Comparison of ENCODE assay signal across 30 cellular contexts in genomic region chr17:18110636-18111145, GRCh38.
"Had no signal": no experiment of that assay in that cellular context is flagged by ENCODE, and none has a peak within 500 bp of the region (broad histone marks: within the 10 kb centered on the region; RNA-seq: fewer than 3 reads in every experiment).

No MANE protein-coding gene starts in this region.

- DNase-seq: activated CD4-positive, alpha-beta memory T cell treated with anti-CD3 and anti-CD28 coated beads, Interleukin-2, amount 10 ng/mL, durations not matched to agents 7 days and 5 days; activated CD4-positive, alpha-beta T cell treated with anti-CD3 and anti-CD28 coated beads, Interleukin-2, amount 10 ng/mL, durations not matched to agents 24 days and 14 days; activated CD4-positive, CD25-positive, alpha-beta regulatory T cell treated with anti-CD3 and anti-CD28 coated beads, Interleukin-2, amount 50 U/mL, for 72 hours; activated CD8-positive, alpha-beta memory T cell treated with anti-CD3 and anti-CD28 coated beads, Interleukin-2, amount 50 U/mL, for 48 hours; activated T-cell treated with anti-CD3 and anti-CD28 coated beads, Interleukin-2, amount 50 U/mL, for 4 hours; central memory CD4-positive, alpha-beta T cell; foreskin fibroblast; heart left ventricle; hypothalamus; immature natural killer cell; left lung; mesendoderm; ovary; retina; stimulated activated CD4-positive, alpha-beta T cell treated with anti-CD3 and anti-CD28 coated beads, Interleukin-1b, Interleukin-23, amount 100 ng/mL, for 48 hours; stimulated activated CD4-positive, alpha-beta T cell treated with anti-CD3 and anti-CD28 coated beads, Interleukin-4, amount 100 ng/mL, for 4 hours; stimulated activated CD8-positive, alpha-beta memory T cell treated with anti-CD3 and anti-CD28 coated beads, Interleukin-4, amount 100 ng/mL, for 48 hours; stimulated activated naive CD4-positive, alpha-beta T cell; T-helper 17 cell; T1000 had no signal

- H3K27me3 ChIP-seq: breast epithelium, heart left ventricle, left lung, neutrophil, ovary, suprapubic skin, tibial nerve had no signal

- H3K9me3 ChIP-seq: breast epithelium, heart left ventricle, left lung, neutrophil, ovary, prostate gland, suprapubic skin, tibial nerve had no signal

- H3K36me3 ChIP-seq: breast epithelium, ovary, prostate gland had no signal

- H3K27ac ChIP-seq: breast epithelium, heart left ventricle, left lung, neutrophil, ovary, prostate gland, suprapubic skin, tibial nerve had no signal

- ATAC-seq: activated naive CD4-positive, alpha-beta T cell treated with anti-CD3 and anti-CD28 coated beads, Interleukin-2, amount 50 U/mL, for 72 hours; activated T-cell treated with anti-CD3 and anti-CD28 coated beads, Interleukin-2, amount 50 U/mL, for 4 hours; activated T-helper 17 cell treated with anti-CD3 and anti-CD28 coated beads, Interleukin-2, amount 50 U/mL, for 72 hours; esophagus mucosa; left lung; T-helper 17 cell had no signal

- H3K4me1 ChIP-seq: breast epithelium, heart left ventricle, left lung, prostate gland, suprapubic skin, tibial nerve had no signal

- H3K4me2 ChIP-seq: smooth muscle cell had no signal

- H3K4me3 ChIP-seq: breast epithelium, heart left ventricle, left lung, lung, ovary, prostate gland, smooth muscle cell, suprapubic skin, tibial nerve had no signal
